ENCODE assay signal across 9 cellular contexts in genomic region chr19:11587973-11588631, GRCh38. TPM values are rescaled to one million over a fixed set of nuclear protein-coding genes. Genes with fewer than 3 reads are reported as not detected.
DNase-seq lines count a peak whose midpoint lies in the region; ATAC-seq and TF ChIP-seq lines count a peak whose summit lies in the region.
"Had no signal": no experiment of that assay in that cellular context is flagged by ENCODE, and none has a peak within 500 bp of the region (broad histone marks: within the 10 kb centered on the region; RNA-seq: fewer than 3 reads in every experiment).

No MANE protein-coding gene starts in this region.

- H3K4me1 ChIP-seq in DND-41 (ENCODE audit: insufficient read depth, low read length) = peaks cover 8% of the 10 kb centered on the region; the same call in 1 of the 2 replicates
- H3K4me1 ChIP-seq in parathyroid adenoma = no peaks in the 10 kb centered on the region
- H3K4me1 ChIP-seq: prostate gland had no signal

- peaks cover 3% of the 10 kb centered on the region for H3K36me3 Mint-ChIP-seq in effector memory CD8-positive, alpha-beta T cell (ENCODE audit: insufficient read depth)
- H3K36me3 Mint-ChIP-seq in natural killer cell = no peaks in the 10 kb centered on the region
- H3K36me3 Mint-ChIP-seq: immature natural killer cell had no signal

- intact Hi-C loops in natural killer cell (cut with micrococcal nuclease) = loop anchor here (1.0 to 5.0 kb wide), 4 partner anchors 28 to 296 kb away; no protein-coding TSS in a partner anchor

- no peak for TF ChIP-seq CTCF in DND-41 (IDR thresholded peaks at IDR 0.05; ENCODE audit: borderline replicate concordance, extremely low read depth, low read length, poor library complexity, severe bottlenecking)
- no peak for TF ChIP-seq CTCF in parathyroid adenoma (IDR thresholded peaks at IDR 0.05)
- TF ChIP-seq CTCF in natural killer cell (IDR thresholded peaks at IDR 0.05) = no peak

- no peaks in the 10 kb centered on the region for H4K20me1 ChIP-seq in DND-41 (ENCODE audit: insufficient read depth, low read length)

- H3K9me3 ChIP-seq in DND-41 (ENCODE audit: insufficient read depth, low read length, severe bottlenecking) = no peaks in the 10 kb centered on the region
- H3K9me3 ChIP-seq in parathyroid adenoma (ENCODE audit: control insufficient read depth, low read length) = no peaks in the 10 kb centered on the region
- H3K9me3 ChIP-seq: prostate gland had no signal

- H3K27me3 Mint-ChIP-seq in effector memory CD8-positive, alpha-beta T cell = no peaks in the 10 kb centered on the region
- no peaks in the 10 kb centered on the region for H3K27me3 Mint-ChIP-seq in natural killer cell (ENCODE audit: low read depth in 2 of 2)

- no peak overlapping the region for H3K4me3 Mint-ChIP-seq in effector memory CD8-positive, alpha-beta T cell
- no peak overlapping the region for H3K4me3 Mint-ChIP-seq in natural killer cell
- H3K4me3 Mint-ChIP-seq: immature natural killer cell had no signal

- ATAC-seq in DND-41 (ENCODE audit: insufficient read depth, low read depth) = peak; percentile 38; the same call in 1 of the 3 replicates
- ATAC-seq in effector memory CD8-positive, alpha-beta T cell (replicated peaks) = no peak
- no peak for ATAC-seq in natural killer cell

- H3K4me2 ChIP-seq in DND-41 (ENCODE audit: insufficient read depth, low read length) = peak overlapping the region; percentile 23
- H3K4me2 ChIP-seq in parathyroid adenoma (ENCODE audit: low read length) = no peak overlapping the region

- H3K27ac Mint-ChIP-seq in effector memory CD8-positive, alpha-beta T cell = peak overlapping the region; percentile 8 to 38
- H3K27ac Mint-ChIP-seq in natural killer cell = peak overlapping the region in 1 of 2 donors; percentile 71

- H3K27ac ChIP-seq in DND-41 (ENCODE audit: low read length) = no peak overlapping the region
- H3K27ac ChIP-seq in parathyroid adenoma = no peak overlapping the region
- H3K27ac ChIP-seq: prostate gland had no signal

- peaks cover 4 to 10% of the 10 kb centered on the region in 2 donors for H3K4me1 Mint-ChIP-seq in effector memory CD8-positive, alpha-beta T cell (ENCODE audit: low read depth in 2 of 2)
- peaks cover 5 to 10% of the 10 kb centered on the region in 2 donors for H3K4me1 Mint-ChIP-seq in natural killer cell

- no peak for DNase-seq in DND-41
- peak; percentile 33 for DNase-seq in NCI-H2029 (lab: John Stamatoyannopoulos, UW)
- no peak for DNase-seq in effector memory CD8-positive, alpha-beta T cell
- no peak for DNase-seq in natural killer cell
- DNase-seq in NCI-H2227 treated with DMSO at 0.1 percent for 48 hours (lab: John Stamatoyannopoulos, UW) = no peak
- no peak for DNase-seq in cerebellar cortex (ENCODE audit: low spot score)

- H3K27me3 ChIP-seq in DND-41 (ENCODE audit: insufficient read depth, low read length, poor library complexity) (no peaks in the 10 kb centered on the region), parathyroid adenoma (ENCODE audit: control insufficient read depth, insufficient read depth, low read length) (no peaks in the 10 kb centered on the region)

- H3K79me2 ChIP-seq in DND-41 (ENCODE audit: insufficient read depth, low read length) (no peaks in the 10 kb centered on the region), parathyroid adenoma (no peaks in the 10 kb centered on the region)

- H3K36me3 ChIP-seq in DND-41 (ENCODE audit: insufficient read depth, low read length) = no peaks in the 10 kb centered on the region
- H3K36me3 ChIP-seq in parathyroid adenoma (ENCODE audit: control insufficient read depth, insufficient read depth, low read length) = no peaks in the 10 kb centered on the region
- H3K36me3 ChIP-seq: prostate gland had no signal

- H2AFZ ChIP-seq in DND-41 (ENCODE audit: low read depth, low read length) (peak overlapping the region; percentile 54), parathyroid adenoma (peak overlapping the region; percentile 72)

- no peaks in the 10 kb centered on the region for H3K9me3 Mint-ChIP-seq in effector memory CD8-positive, alpha-beta T cell
- no peaks in the 10 kb centered on the region for H3K9me3 Mint-ChIP-seq in natural killer cell

- H3K9ac ChIP-seq in DND-41 (ENCODE audit: low read depth, low read length) = peak overlapping the region; percentile 15; the same call in 1 of the 2 replicates
- no peak overlapping the region for H3K9ac ChIP-seq in parathyroid adenoma

- no peak overlapping the region for H3K4me3 ChIP-seq in DND-41 (ENCODE audit: low read depth in 1 of 2, low read length in 2 of 2)
- no peak overlapping the region for H3K4me3 ChIP-seq in parathyroid adenoma (ENCODE audit: low read depth, low read length)
- H3K4me3 ChIP-seq: prostate gland had no signal

RNA-seq across cellular contexts. Expression of gene ZNF627, which starts 9.2 kb away (rescaled TPM):
- 1 to 10 TPM; 4.7 to 7.5 (median 4.9) TPM for total RNA-seq in natural killer cell

RNA-seq across cellular contexts. Expression of gene ACP5, which starts 10.7 kb away (rescaled TPM):
- total RNA-seq in natural killer cell = 10 to 100 TPM; 14.9 to 20.3 (median 18.8) TPM

RNA-seq across cellular contexts. Expression of gene ELOF1, which starts 29.1 kb away (rescaled TPM):
- 10 to 100 TPM; 46.4 to 54.2 (median 50.0) TPM for total RNA-seq in natural killer cell

RNA-seq across cellular contexts. Expression of gene CNN1, which starts 49.5 kb away (rescaled TPM):
- total RNA-seq in natural killer cell = not detected

RNA-seq across cellular contexts. Expression of gene ECSIT, which starts 59.2 kb away (rescaled TPM):
- 10 to 100 TPM; 23.6 to 24.5 (median 24.1) TPM for total RNA-seq in natural killer cell
